In the genomic region with DNA sequence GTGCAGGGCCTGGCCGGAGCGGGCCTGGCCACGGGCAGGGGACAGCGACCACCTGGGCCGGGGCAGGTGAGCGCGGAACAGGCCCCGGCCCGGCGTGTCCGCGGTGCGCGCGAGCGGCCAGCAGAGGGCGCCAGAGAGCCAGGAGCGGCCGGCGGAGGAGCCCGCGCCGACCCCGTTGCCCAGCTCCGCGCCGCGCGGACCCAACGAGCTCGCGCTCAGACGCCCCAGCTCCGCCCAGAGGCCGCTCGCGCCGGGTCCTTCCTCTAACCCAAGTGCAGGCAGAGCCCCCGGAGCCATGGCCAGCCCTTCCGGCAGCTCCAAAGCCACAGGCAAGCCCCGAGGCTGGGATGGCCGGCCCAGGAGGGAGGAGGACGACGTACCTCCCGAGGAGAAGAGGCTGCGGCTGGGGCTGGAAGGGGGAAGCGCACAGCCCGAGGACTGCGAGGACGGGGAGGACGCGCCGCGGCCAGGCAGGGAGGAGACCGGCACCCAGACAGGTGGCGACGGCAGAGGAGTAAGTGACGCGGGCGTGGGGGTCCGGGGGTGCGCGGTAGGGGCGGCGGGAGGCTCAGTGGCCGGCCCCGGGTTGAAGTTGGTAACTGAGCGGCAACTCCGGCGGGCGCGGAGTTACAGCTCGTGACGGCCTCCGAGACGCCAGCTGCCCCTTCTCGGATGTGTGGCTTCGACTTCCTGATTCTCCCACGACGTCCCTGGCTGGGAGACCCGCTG, we compare ENCODE assay signal across 8 cellular contexts.
A peak's percentile ranks its signal among the peaks of the same experiment; 100 is the strongest.
DNase-seq lines count a peak whose midpoint lies in the region; ATAC-seq and TF ChIP-seq lines count a peak whose summit lies in the region.
"Not testable (repeated sequence)": the region's sequence is repeated elsewhere in the genome, so short reads cannot be mapped to it uniquely, and the experiment has no call there.

No MANE protein-coding gene starts in this region.

- CTCF ChIA-PET in HEK293 (lab: Yijun Ruan, JAX) = interaction anchor here (0.6 to 1.0 kb wide), 9 partner anchors 9 to 482 kb away, joined by 3 to 5 read pairs (median 4); no protein-coding TSS in a partner anchor

- POLR2A ChIA-PET in HEK293 (lab: Yijun Ruan, JAX) = interaction anchor here (0.6 kb wide), 1 partner anchor 9 kb away, joined by 3 read pairs; no protein-coding TSS in a partner anchor

- not testable (repeated sequence) for H3K9me3 ChIP-seq in BLaER1; HEK293 (ENCODE audit: control insufficient read depth, insufficient read depth, low read depth, low read length); ascending aorta

- H3K27me3 ChIP-seq in BLaER1, ascending aorta: not testable (repeated sequence)

- not testable (repeated sequence) for TF ChIP-seq CTCF in HEK293 (tag by site-specific recombination; IDR thresholded peaks at IDR 0.05)
- TF ChIP-seq CTCF in ascending aorta (IDR thresholded peaks at IDR 0.05) (peak; percentile 17 to 71 (median 54)), natural killer cell (IDR thresholded peaks at IDR 0.05) (peak; percentile 74)

- peak overlapping the region; percentile 79 for H3K27ac ChIP-seq in BLaER1
- H3K27ac ChIP-seq in HEK293 (ENCODE audit: extremely low read depth, low read depth, low read length); ascending aorta: not testable (repeated sequence)

- H3K36me3 Mint-ChIP-seq in natural killer cell = not testable (repeated sequence)

- not testable (repeated sequence) for H3K36me3 ChIP-seq in BLaER1; HEK293 (ENCODE audit: control insufficient read depth in 2 of 2, insufficient read depth in 1 of 2, low read length in 2 of 2); ascending aorta

- not testable (repeated sequence) for ATAC-seq in Right ventricle myocardium inferior
- ATAC-seq in natural killer cell = peak; percentile 58 to 80 (median 73)

- H3K4me1 Mint-ChIP-seq in natural killer cell = peaks cover 8 to 20% of the 10 kb centered on the region in 2 donors

- H3K27ac Mint-ChIP-seq in natural killer cell = peak overlapping the region in 1 of 2 donors; percentile 68

- not testable (repeated sequence) for H3K9me3 Mint-ChIP-seq in natural killer cell

- H3K4me3 ChIP-seq in BLaER1 = peak overlapping the region; percentile 77
- peak overlapping the region; percentile 61 for H3K4me3 ChIP-seq in HEK293 (ENCODE audit: low read depth, low read length)
- H3K4me3 ChIP-seq in ascending aorta = peak overlapping the region; percentile 62 to 63

- peak overlapping the region; percentile 82 for H3K9ac ChIP-seq in BLaER1

- peaks cover 17% of the 10 kb centered on the region for H3K4me1 ChIP-seq in BLaER1
- H3K4me1 ChIP-seq in HEK293 (ENCODE audit: control insufficient read depth, insufficient read depth, low read length); ascending aorta: not testable (repeated sequence)

- intact Hi-C loops in ascending aorta (cut with DNase I) = not testable (repeated sequence)
- intact Hi-C loops in Right ventricle myocardium inferior (cut with DNase I) = loop anchor here (10.0 kb wide), 1 partner anchor 483 kb away; no protein-coding TSS in a partner anchor
- intact Hi-C loops in natural killer cell (cut with micrococcal nuclease) = loop anchor here (2.0 kb wide), 1 partner anchor 487 kb away; no protein-coding TSS in a partner anchor

- H4K20me1 ChIP-seq in BLaER1 = not testable (repeated sequence)

- peak; percentile 2 for DNase-seq in NCI-H2227 treated with DMSO at 0.1 percent for 48 hours (lab: John Stamatoyannopoulos, UW)
- peak; percentile 24 to 44 (median 38) for DNase-seq in activated CD4-positive, CD25-positive, alpha-beta regulatory T cell (lab: John Stamatoyannopoulos, UW)
- DNase-seq in ascending aorta (ENCODE audit: low spot score in 2 of 2) = peak in 1 of 2 donors; percentile 77
- DNase-seq in Right ventricle myocardium inferior (ENCODE audit: missing footprints) = peak; percentile 88
- DNase-seq in natural killer cell = peak; percentile 67
- peak; percentile 35 for DNase-seq in stimulated activated CD8-positive, alpha-beta memory T cell treated with anti-CD3 and anti-CD28 coated beads, Interleukin-12 subunit alpha, Interleukin-12 subunit beta, amount 100 ng/mL, for 24 hours (ENCODE audit: extremely low read depth)

- peak overlapping the region; percentile 81 for H3K4me2 ChIP-seq in BLaER1

- peaks cover 18 to 30% of the 10 kb centered on the region in 2 donors for H3K27me3 Mint-ChIP-seq in natural killer cell (ENCODE audit: low read depth in 2 of 2)

- peak overlapping the region; percentile 81 for H3K4me3 Mint-ChIP-seq in natural killer cell

TF ChIP-seq in HEK293, 187 proteins besides CTCF, POLR2A, EP300 and RAD21:
- TF ChIP-seq SP2 (tag by site-specific recombination; IDR thresholded peaks at IDR 0.05) (peak; percentile 49), PATZ1 (tag by site-specific recombination; IDR thresholded peaks at IDR 0.05) (peak; percentile 49; the same call in 1 of the 2 replicates), ZBTB26 (tag by site-specific recombination; optimal IDR thresholded peaks at IDR 0.05) (peak; percentile 88), ZNF335 (tag by site-specific recombination; conservative IDR thresholded peaks at IDR 0.05) (peak; percentile 62), ZFHX2 (tag by site-specific recombination; conservative IDR thresholded peaks at IDR 0.05) (0 out of 2 replicates have a peak, but pooled peaks have one; percentile 7)
